ENCODE assay signal across 3 cellular contexts in the genomic region with DNA sequence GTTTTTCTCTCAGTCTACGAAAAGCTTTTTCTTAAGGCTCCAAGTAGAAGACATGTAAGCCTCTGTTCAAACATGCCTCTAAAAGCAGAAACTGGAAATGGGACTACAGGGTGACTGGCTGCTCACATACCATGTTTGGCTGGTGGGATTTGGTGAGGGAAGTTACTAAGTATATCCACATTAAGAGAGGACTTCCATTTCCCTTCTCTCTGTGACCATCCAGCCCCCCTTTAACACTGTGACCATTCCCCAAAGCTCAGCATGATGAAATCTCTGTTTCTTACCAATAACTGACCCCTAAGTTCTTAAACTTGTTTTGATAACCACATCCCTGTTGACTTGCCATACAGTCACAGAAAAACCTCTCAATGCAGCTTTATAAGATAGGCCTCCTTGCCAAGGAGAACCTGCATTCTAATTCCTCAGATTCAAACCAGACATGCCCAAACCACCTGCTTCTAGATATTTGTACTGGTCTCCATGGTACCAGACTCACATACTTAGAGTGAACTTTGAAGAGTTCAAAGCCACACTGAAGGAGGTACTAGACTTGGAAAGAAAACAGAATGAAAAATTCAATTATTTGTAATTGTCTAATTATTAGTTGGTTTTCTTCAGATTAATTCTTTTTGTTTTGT.
TF ChIP-seq lines count a peak whose summit lies in the region.

No MANE protein-coding gene starts in this region.

TF ChIP-seq in SK-N-SH treated with all-trans-retinoic acid at 6 μM for 48 hours, 23 proteins besides CTCF, POLR2A, EP300 and RAD21 (continued from another document):
- TF ChIP-seq ZFP30 (CRISPR knock-in tag; IDR thresholded peaks at IDR 0.05) (no peak), ZNF8 (CRISPR knock-in tag; IDR thresholded peaks at IDR 0.05) (no peak), ISL1 (CRISPR knock-in tag; IDR thresholded peaks at IDR 0.05) (no peak), OSR1 (CRISPR knock-in tag; IDR thresholded peaks at IDR 0.05) (no peak), ESRRG (CRISPR knock-in tag; IDR thresholded peaks at IDR 0.05) (no peak), BACH2 (CRISPR knock-in tag; IDR thresholded peaks at IDR 0.05; ENCODE audit: borderline replicate concordance) (no peak), SNAI2 (CRISPR knock-in tag; IDR thresholded peaks at IDR 0.05) (no peak), GLIS3 (CRISPR knock-in tag; IDR thresholded peaks at IDR 0.05) (no peak), TOX (CRISPR knock-in tag; IDR thresholded peaks at IDR 0.05; ENCODE audit: borderline replicate concordance) (no peak), ZFP3 (CRISPR knock-in tag; IDR thresholded peaks at IDR 0.05) (no peak), TCF4 (CRISPR knock-in tag; IDR thresholded peaks at IDR 0.05; ENCODE audit: borderline replicate concordance) (no peak)
- TF ChIP-seq, protein P1, sequence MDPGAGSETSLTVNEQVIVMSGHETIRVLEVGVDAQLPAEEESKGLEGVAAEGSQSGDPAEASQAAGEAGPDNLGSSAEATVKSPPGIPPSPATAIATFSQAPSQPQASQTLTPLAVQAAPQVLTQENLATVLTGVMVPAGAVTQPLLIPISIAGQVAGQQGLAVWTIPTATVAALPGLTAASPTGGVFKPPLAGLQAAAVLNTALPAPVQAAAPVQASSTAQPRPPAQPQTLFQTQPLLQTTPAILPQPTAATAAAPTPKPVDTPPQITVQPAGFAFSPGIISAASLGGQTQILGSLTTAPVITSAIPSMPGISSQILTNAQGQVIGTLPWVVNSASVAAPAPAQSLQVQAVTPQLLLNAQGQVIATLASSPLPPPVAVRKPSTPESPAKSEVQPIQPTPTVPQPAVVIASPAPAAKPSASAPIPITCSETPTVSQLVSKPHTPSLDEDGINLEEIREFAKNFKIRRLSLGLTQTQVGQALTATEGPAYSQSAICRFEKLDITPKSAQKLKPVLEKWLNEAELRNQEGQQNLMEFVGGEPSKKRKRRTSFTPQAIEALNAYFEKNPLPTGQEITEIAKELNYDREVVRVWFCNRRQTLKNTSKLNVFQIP (CRISPR knock-in tag; IDR thresholded peaks at IDR 0.05; ENCODE audit: borderline replicate concordance, low read depth) = no peak
- TF ChIP-seq, protein P2, sequence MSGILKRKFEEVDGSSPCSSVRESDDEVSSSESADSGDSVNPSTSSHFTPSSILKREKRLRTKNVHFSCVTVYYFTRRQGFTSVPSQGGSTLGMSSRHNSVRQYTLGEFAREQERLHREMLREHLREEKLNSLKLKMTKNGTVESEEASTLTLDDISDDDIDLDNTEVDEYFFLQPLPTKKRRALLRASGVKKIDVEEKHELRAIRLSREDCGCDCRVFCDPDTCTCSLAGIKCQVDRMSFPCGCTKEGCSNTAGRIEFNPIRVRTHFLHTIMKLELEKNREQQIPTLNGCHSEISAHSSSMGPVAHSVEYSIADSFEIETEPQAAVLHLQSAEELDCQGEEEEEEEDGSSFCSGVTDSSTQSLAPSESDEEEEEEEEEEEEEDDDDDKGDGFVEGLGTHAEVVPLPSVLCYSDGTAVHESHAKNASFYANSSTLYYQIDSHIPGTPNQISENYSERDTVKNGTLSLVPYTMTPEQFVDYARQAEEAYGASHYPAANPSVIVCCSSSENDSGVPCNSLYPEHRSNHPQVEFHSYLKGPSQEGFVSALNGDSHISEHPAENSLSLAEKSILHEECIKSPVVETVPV (CRISPR knock-in tag; IDR thresholded peaks at IDR 0.05) = no peak

TF ChIP-seq in SK-N-SH, 30 proteins besides CTCF, POLR2A, EP300 and RAD21 (continues in another document):
- TF ChIP-seq RCOR1 (IDR thresholded peaks at IDR 0.05; ENCODE audit: low read length) (no peak), POLR2AphosphoS5 (IDR thresholded peaks at IDR 0.05; ENCODE audit: low read depth, low read length) (no peak), FOXJ3 (CRISPR knock-in tag; IDR thresholded peaks at IDR 0.05) (no peak), RXRA (IDR thresholded peaks at IDR 0.05; ENCODE audit: borderline replicate concordance, low read depth) (no peak), NRF1 (IDR thresholded peaks at IDR 0.05; ENCODE audit: low read depth, low read length) (no peak), SMC3 (IDR thresholded peaks at IDR 0.05; ENCODE audit: low read depth, low read length) (no peak), JUND (IDR thresholded peaks at IDR 0.05) (no peak), MXI1 (IDR thresholded peaks at IDR 0.05; ENCODE audit: low read depth, low read length) (no peak), SIN3A (IDR thresholded peaks at IDR 0.05; ENCODE audit: borderline replicate concordance, low read depth, low read length) (no peak)
- TF ChIP-seq, protein P3, sequence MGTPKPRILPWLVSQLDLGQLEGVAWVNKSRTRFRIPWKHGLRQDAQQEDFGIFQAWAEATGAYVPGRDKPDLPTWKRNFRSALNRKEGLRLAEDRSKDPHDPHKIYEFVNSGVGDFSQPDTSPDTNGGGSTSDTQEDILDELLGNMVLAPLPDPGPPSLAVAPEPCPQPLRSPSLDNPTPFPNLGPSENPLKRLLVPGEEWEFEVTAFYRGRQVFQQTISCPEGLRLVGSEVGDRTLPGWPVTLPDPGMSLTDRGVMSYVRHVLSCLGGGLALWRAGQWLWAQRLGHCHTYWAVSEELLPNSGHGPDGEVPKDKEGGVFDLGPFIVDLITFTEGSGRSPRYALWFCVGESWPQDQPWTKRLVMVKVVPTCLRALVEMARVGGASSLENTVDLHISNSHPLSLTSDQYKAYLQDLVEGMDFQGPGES (IDR thresholded peaks at IDR 0.05; ENCODE audit: low read depth, low read length) = no peak
- TF ChIP-seq, protein P4, sequence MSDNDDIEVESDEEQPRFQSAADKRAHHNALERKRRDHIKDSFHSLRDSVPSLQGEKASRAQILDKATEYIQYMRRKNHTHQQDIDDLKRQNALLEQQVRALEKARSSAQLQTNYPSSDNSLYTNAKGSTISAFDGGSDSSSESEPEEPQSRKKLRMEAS (IDR thresholded peaks at IDR 0.05; ENCODE audit: low read depth) = no peak
- TF ChIP-seq, protein P5, sequence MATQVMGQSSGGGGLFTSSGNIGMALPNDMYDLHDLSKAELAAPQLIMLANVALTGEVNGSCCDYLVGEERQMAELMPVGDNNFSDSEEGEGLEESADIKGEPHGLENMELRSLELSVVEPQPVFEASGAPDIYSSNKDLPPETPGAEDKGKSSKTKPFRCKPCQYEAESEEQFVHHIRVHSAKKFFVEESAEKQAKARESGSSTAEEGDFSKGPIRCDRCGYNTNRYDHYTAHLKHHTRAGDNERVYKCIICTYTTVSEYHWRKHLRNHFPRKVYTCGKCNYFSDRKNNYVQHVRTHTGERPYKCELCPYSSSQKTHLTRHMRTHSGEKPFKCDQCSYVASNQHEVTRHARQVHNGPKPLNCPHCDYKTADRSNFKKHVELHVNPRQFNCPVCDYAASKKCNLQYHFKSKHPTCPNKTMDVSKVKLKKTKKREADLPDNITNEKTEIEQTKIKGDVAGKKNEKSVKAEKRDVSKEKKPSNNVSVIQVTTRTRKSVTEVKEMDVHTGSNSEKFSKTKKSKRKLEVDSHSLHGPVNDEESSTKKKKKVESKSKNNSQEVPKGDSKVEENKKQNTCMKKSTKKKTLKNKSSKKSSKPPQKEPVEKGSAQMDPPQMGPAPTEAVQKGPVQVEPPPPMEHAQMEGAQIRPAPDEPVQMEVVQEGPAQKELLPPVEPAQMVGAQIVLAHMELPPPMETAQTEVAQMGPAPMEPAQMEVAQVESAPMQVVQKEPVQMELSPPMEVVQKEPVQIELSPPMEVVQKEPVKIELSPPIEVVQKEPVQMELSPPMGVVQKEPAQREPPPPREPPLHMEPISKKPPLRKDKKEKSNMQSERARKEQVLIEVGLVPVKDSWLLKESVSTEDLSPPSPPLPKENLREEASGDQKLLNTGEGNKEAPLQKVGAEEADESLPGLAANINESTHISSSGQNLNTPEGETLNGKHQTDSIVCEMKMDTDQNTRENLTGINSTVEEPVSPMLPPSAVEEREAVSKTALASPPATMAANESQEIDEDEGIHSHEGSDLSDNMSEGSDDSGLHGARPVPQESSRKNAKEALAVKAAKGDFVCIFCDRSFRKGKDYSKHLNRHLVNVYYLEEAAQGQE (IDR thresholded peaks at IDR 0.05; ENCODE audit: low read depth, low read length) = no peak
- TF ChIP-seq, protein P6, sequence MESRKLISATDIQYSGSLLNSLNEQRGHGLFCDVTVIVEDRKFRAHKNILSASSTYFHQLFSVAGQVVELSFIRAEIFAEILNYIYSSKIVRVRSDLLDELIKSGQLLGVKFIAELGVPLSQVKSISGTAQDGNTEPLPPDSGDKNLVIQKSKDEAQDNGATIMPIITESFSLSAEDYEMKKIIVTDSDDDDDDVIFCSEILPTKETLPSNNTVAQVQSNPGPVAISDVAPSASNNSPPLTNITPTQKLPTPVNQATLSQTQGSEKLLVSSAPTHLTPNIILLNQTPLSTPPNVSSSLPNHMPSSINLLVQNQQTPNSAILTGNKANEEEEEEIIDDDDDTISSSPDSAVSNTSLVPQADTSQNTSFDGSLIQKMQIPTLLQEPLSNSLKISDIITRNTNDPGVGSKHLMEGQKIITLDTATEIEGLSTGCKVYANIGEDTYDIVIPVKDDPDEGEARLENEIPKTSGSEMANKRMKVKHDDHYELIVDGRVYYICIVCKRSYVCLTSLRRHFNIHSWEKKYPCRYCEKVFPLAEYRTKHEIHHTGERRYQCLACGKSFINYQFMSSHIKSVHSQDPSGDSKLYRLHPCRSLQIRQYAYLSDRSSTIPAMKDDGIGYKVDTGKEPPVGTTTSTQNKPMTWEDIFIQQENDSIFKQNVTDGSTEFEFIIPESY (IDR thresholded peaks at IDR 0.05; ENCODE audit: borderline replicate concordance, low read depth) = no peak

TF ChIP-seq in WTC11, 78 proteins besides CTCF, POLR2A, EP300 and RAD21 (continued from another document):
- TF ChIP-seq MXD4 (CRISPR knock-in tag; IDR thresholded peaks at IDR 0.05; ENCODE audit: borderline replicate concordance) (no peak), CREM (CRISPR knock-in tag; IDR thresholded peaks at IDR 0.05) (no peak), ESRRA (CRISPR knock-in tag; IDR thresholded peaks at IDR 0.05; ENCODE audit: borderline replicate concordance) (no peak), ZNF671 (CRISPR knock-in tag; IDR thresholded peaks at IDR 0.05) (no peak)
- TF ChIP-seq, protein P7, sequence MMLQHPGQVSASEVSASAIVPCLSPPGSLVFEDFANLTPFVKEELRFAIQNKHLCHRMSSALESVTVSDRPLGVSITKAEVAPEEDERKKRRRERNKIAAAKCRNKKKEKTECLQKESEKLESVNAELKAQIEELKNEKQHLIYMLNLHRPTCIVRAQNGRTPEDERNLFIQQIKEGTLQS (CRISPR knock-in tag; conservative IDR thresholded peaks at IDR 0.05) = no peak
